8 cellular contexts compared by ENCODE assay signal in the genomic region with DNA sequence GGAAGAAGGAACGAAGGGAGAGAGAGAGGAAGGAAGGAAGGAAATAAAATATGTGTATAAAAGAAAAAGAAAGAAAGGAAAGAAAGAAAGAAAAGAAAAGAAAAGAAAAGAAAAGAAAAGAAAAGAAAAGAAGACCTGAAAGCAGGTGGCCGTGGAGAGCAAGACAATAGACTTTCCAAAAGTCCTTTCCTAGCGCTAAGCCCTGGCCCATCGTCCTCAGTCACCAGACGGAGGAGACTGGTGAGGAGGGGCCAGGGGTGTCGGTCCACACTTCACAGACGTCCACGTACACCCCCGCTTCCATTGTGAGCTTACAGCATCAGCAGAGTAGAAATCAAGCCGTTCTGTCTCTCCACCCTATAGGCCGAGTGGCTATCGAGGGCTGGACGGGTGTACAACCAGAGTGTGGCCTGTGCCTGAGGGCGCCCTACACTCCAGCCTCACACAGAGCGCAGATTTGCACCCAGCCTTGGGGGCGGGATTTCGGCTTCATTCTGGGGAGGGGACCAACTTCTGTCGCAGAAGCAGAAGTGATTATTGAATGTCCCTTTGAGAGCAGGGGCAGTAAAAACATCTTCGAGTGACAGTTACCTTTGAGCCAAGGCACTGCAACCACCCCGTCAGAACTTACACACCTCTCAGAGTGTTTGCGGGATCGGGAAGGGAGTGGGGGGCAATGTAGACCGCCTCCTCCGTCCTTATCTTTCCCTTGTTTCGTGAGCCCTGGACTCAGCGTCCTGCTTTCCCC. TPM values are rescaled to one million over a fixed set of nuclear protein-coding genes. Genes with fewer than 3 reads are reported as not detected.
A peak's percentile ranks its signal among the peaks of the same experiment; 100 is the strongest.
DNase-seq lines count a peak whose midpoint lies in the region; ATAC-seq, FAIRE-seq and TF ChIP-seq lines count a peak whose summit lies in the region.

No MANE protein-coding gene starts in this region.

- H3K27me3 ChIP-seq in iPS-20b (ENCODE audit: insufficient read depth, low read length): peaks cover 92% of the 10 kb centered on the region
- H3K27me3 ChIP-seq in stomach: peaks cover 16 to 88% (median 78%) of the 10 kb centered on the region in 3 donors

- TF ChIP-seq POLR2A in stomach (IDR thresholded peaks at IDR 0.05): no peak

- intact Hi-C loops in activated CD8-positive, alpha-beta T cell treated with anti-CD3 and anti-CD28 coated beads for 36 hours (cut with micrococcal nuclease): no loop called here
- intact Hi-C loops in stomach (cut with DNase I; ENCODE audit: low total_unique reads): no loop called here

- peaks cover 8% of the 10 kb centered on the region; the same call in 1 of the 2 replicates for H3K9me3 ChIP-seq in iPS-20b (ENCODE audit: insufficient read depth, low read depth, low read length)
- peaks cover 0 to 6% (median 0%) of the 10 kb centered on the region in 4 donors for H3K9me3 ChIP-seq in stomach

- DNase-seq in T-helper 1 cell: no peak
- no peak for DNase-seq in activated CD8-positive, alpha-beta T cell treated with anti-CD3 and anti-CD28 coated beads for 36 hours
- no peak for DNase-seq in stomach
- DNase-seq in RCC 7860 (ENCODE audit: low spot score): no peak
- no peak for DNase-seq in 8988T

- H3K27ac Mint-ChIP-seq in T-helper 1 cell treated with Interleukin-12 subunit alpha and Interleukin-12 subunit beta and Interleukin-4 antibody, amounts not matched to agents 30 μg/mL and 1 μg/mL, for 36 hours: no peak overlapping the region
- H3K27ac Mint-ChIP-seq in activated CD8-positive, alpha-beta T cell treated with anti-CD3 and anti-CD28 coated beads for 36 hours: no peak overlapping the region

- CTCF ChIA-PET in activated CD8-positive, alpha-beta T cell treated with anti-CD3 and anti-CD28 coated beads for 36 hours (lab: Charles Lee): no interaction called here

- no peak for FAIRE-seq in RCC 7860 (lab: Jason Lieb, UNC)

- no peak for TF ChIP-seq EP300 in stomach (IDR thresholded peaks at IDR 0.05)

- H3K9ac ChIP-seq in iPS-20b (ENCODE audit: low read depth, low read length): no peak overlapping the region

- no peak for TF ChIP-seq CTCF in activated CD8-positive, alpha-beta T cell treated with anti-CD3 and anti-CD28 coated beads for 36 hours (IDR thresholded peaks at IDR 0.05)
- TF ChIP-seq CTCF in stomach (IDR thresholded peaks at IDR 0.05): no peak

- H3K4me3 Mint-ChIP-seq in T-helper 1 cell treated with Interleukin-12 subunit alpha and Interleukin-12 subunit beta and Interleukin-4 antibody, amounts not matched to agents 30 μg/mL and 1 μg/mL, for 36 hours: peak overlapping the region; percentile 35
- peak overlapping the region; percentile 81 for H3K4me3 Mint-ChIP-seq in activated CD8-positive, alpha-beta T cell treated with anti-CD3 and anti-CD28 coated beads for 36 hours

- peak overlapping the region; percentile 79 for H3K4me3 ChIP-seq in iPS-20b (ENCODE audit: low read length)
- peak overlapping the region; percentile 57 to 74 (median 66) for H3K4me3 ChIP-seq in stomach

- no peaks in the 10 kb centered on the region; the same call in 1 of the 2 replicates for H3K4me1 ChIP-seq in iPS-20b (ENCODE audit: insufficient read depth, low read length)
- peaks cover 15 to 35% (median 20%) of the 10 kb centered on the region in 4 donors for H3K4me1 ChIP-seq in stomach

- H3K4me1 Mint-ChIP-seq in T-helper 1 cell treated with Interleukin-12 subunit alpha and Interleukin-12 subunit beta and Interleukin-4 antibody, amounts not matched to agents 30 μg/mL and 1 μg/mL, for 36 hours (ENCODE audit: low read depth): peaks cover 18% of the 10 kb centered on the region
- peaks cover 20% of the 10 kb centered on the region for H3K4me1 Mint-ChIP-seq in activated CD8-positive, alpha-beta T cell treated with anti-CD3 and anti-CD28 coated beads for 36 hours (ENCODE audit: low read depth)

- 6 to 14% (median 10%) methylated on average over 20 to 26 of the region's 26 CpGs for WGBS in stomach, 5 donors

- no peaks in the 10 kb centered on the region for H3K9me3 Mint-ChIP-seq in T-helper 1 cell treated with Interleukin-12 subunit alpha and Interleukin-12 subunit beta and Interleukin-4 antibody, amounts not matched to agents 30 μg/mL and 1 μg/mL, for 36 hours
- H3K9me3 Mint-ChIP-seq in activated CD8-positive, alpha-beta T cell treated with anti-CD3 and anti-CD28 coated beads for 36 hours: no peaks in the 10 kb centered on the region

- peaks cover 4% of the 10 kb centered on the region for H3K36me3 Mint-ChIP-seq in T-helper 1 cell treated with Interleukin-12 subunit alpha and Interleukin-12 subunit beta and Interleukin-4 antibody, amounts not matched to agents 30 μg/mL and 1 μg/mL, for 36 hours (ENCODE audit: low read depth)
- H3K36me3 Mint-ChIP-seq in activated CD8-positive, alpha-beta T cell treated with anti-CD3 and anti-CD28 coated beads for 36 hours (ENCODE audit: low read depth): no peaks in the 10 kb centered on the region

- H3K36me3 ChIP-seq in iPS-20b (ENCODE audit: insufficient read depth, low read depth, low read length) (no peaks in the 10 kb centered on the region), stomach (no peaks in the 10 kb centered on the region)

- no peak overlapping the region for H3K27ac ChIP-seq in iPS-20b (ENCODE audit: low read length)
- no peak overlapping the region for H3K27ac ChIP-seq in stomach

- peaks cover 91% of the 10 kb centered on the region for H3K27me3 Mint-ChIP-seq in T-helper 1 cell treated with Interleukin-12 subunit alpha and Interleukin-12 subunit beta and Interleukin-4 antibody, amounts not matched to agents 30 μg/mL and 1 μg/mL, for 36 hours (ENCODE audit: low read depth)
- peaks cover 79% of the 10 kb centered on the region for H3K27me3 Mint-ChIP-seq in activated CD8-positive, alpha-beta T cell treated with anti-CD3 and anti-CD28 coated beads for 36 hours

- POLR2A ChIA-PET in activated CD8-positive, alpha-beta T cell treated with anti-CD3 and anti-CD28 coated beads for 36 hours (lab: Charles Lee): no interaction called here

- no peak for ATAC-seq in activated CD8-positive, alpha-beta T cell treated with anti-CD3 and anti-CD28 coated beads for 36 hours
- no peak for ATAC-seq in HG02610 (IDR thresholded peaks at IDR 0.05; ENCODE audit: unreplicated experiment)

RNA-seq across cellular contexts. Expression of gene BSX, which starts 2.0 kb away (rescaled TPM):
- not detected for total RNA-seq in activated CD8-positive, alpha-beta T cell treated with anti-CD3 and anti-CD28 coated beads for 36 hours
- not detected for total RNA-seq in stomach
- not detected for polyA plus RNA-seq in stomach
